11 cellular contexts compared by ENCODE assay signal in genomic region chr9:2260401-2261306, GRCh38.
DNase-seq lines count a peak whose midpoint lies in the region; ATAC-seq and TF ChIP-seq lines count a peak whose summit lies in the region.
"Had no signal": no experiment of that assay in that cellular context is flagged by ENCODE, and none has a peak within 500 bp of the region (broad histone marks: within the 10 kb centered on the region; RNA-seq: fewer than 3 reads in every experiment).

No MANE protein-coding gene starts in this region.

- no peaks in the 10 kb centered on the region for H3K9me3 Mint-ChIP-seq in activated T-cell treated with anti-CD3 and anti-CD28 coated beads, Interleukin-2, amount 50 U/mL, for 4 hours
- no peaks in the 10 kb centered on the region for H3K9me3 Mint-ChIP-seq in activated T-cell treated with anti-CD3 and anti-CD28 coated beads, Interleukin-2, amount 50 U/mL, for 24 hours
- H3K9me3 Mint-ChIP-seq in stimulated activated naive CD8-positive, alpha-beta T cell treated with anti-CD3 and anti-CD28 coated beads, Interleukin-15, amount 100 ng/mL, for 72 hours: no peaks in the 10 kb centered on the region

- H3K4me2 ChIP-seq in fibroblast of lung (ENCODE audit: extremely low read depth, insufficient read depth, low read length): no peak overlapping the region

- no peaks in the 10 kb centered on the region for H3K4me1 ChIP-seq in fibroblast of lung (ENCODE audit: control insufficient read depth, extremely low read depth, insufficient read depth, low read length)

- H3K9ac ChIP-seq in fibroblast of lung (ENCODE audit: insufficient read depth, low read length): no peak overlapping the region

- H3K27ac Mint-ChIP-seq in activated T-cell treated with anti-CD3 and anti-CD28 coated beads, Interleukin-2, amount 50 U/mL, for 24 hours: no peak overlapping the region
- H3K27ac Mint-ChIP-seq in stimulated activated naive CD8-positive, alpha-beta T cell treated with anti-CD3 and anti-CD28 coated beads, Interleukin-15, amount 100 ng/mL, for 72 hours: peak overlapping the region in 1 of 2 donors; percentile 48

- peaks cover 7% of the 10 kb centered on the region for H3K27me3 Mint-ChIP-seq in activated T-cell treated with anti-CD3 and anti-CD28 coated beads, Interleukin-2, amount 50 U/mL, for 4 hours (ENCODE audit: low read depth)
- peaks cover 2% of the 10 kb centered on the region for H3K27me3 Mint-ChIP-seq in activated T-cell treated with anti-CD3 and anti-CD28 coated beads, Interleukin-2, amount 50 U/mL, for 24 hours
- H3K27me3 Mint-ChIP-seq in stimulated activated naive CD8-positive, alpha-beta T cell treated with anti-CD3 and anti-CD28 coated beads, Interleukin-15, amount 100 ng/mL, for 72 hours: no peaks in the 10 kb centered on the region

- H3K36me3 ChIP-seq in fibroblast of lung (ENCODE audit: control insufficient read depth, insufficient read depth, low read length): no peaks in the 10 kb centered on the region

- no peak overlapping the region for H3K27ac ChIP-seq in fibroblast of lung (ENCODE audit: insufficient read depth, low read length)
- H3K27ac ChIP-seq: epithelial cell of prostate had no signal

- no peaks in the 10 kb centered on the region for H4K20me1 ChIP-seq in fibroblast of lung (ENCODE audit: control insufficient read depth, extremely low read depth, insufficient read depth, low read length)

- no peaks in the 10 kb centered on the region for H3K9me3 ChIP-seq in fibroblast of lung (ENCODE audit: control insufficient read depth, insufficient read depth, low read depth, low read length)

- peak; percentile 50 to 65 for ATAC-seq in activated T-cell treated with anti-CD3 and anti-CD28 coated beads, Interleukin-2, amount 50 U/mL, for 4 hours
- peak; percentile 56 for ATAC-seq in stimulated activated naive CD8-positive, alpha-beta T cell treated with anti-CD3 and anti-CD28 coated beads, Interleukin-15, amount 100 ng/mL, for 72 hours
- no peak for ATAC-seq in GM21619 (IDR thresholded peaks at IDR 0.05; ENCODE audit: unreplicated experiment)

- no peaks in the 10 kb centered on the region for H3K27me3 ChIP-seq in fibroblast of lung (ENCODE audit: control insufficient read depth, insufficient read depth, low read length)

- no peak overlapping the region for H3K4me3 ChIP-seq in fibroblast of lung (replicated peaks in 1 of 4; ENCODE audit: control extremely low read depth in 1 of 4, insufficient read depth in 1 of 4, low read depth in 3 of 4, low read length in 4 of 4)

- DNase-seq in activated T-cell treated with anti-CD3 and anti-CD28 coated beads, Interleukin-2, amount 50 U/mL, for 4 hours: no peak
- DNase-seq in activated T-cell treated with anti-CD3 and anti-CD28 coated beads, Interleukin-2, amount 50 U/mL, for 24 hours: no peak
- DNase-seq in NCI-H2196 treated with DMSO at 0.1 percent for 48 hours (lab: John Stamatoyannopoulos, UW; ENCODE audit: unreplicated experiment) (peak; percentile 50), fibroblast of lung (ENCODE audit: low read depth in 2 of 2) (peak; percentile 47 to 67), NCI-H526 treated with DMSO at 0.1 percent for 48 hours (lab: John Stamatoyannopoulos, UW) (no peak)
- DNase-seq in stimulated activated naive CD8-positive, alpha-beta T cell treated with anti-CD3 and anti-CD28 coated beads, Interleukin-15, amount 100 ng/mL, for 72 hours: no peak
- no peak for DNase-seq in activated effector memory CD4-positive, alpha-beta T cell treated with Interleukin-2 at 50 U/mL for 16 hours
- DNase-seq: midbrain; stimulated activated CD4-positive, alpha-beta T cell treated with anti-CD3 and anti-CD28 coated beads, Interleukin-4, amount 100 ng/mL, for 24 hours had no signal

- H3K36me3 Mint-ChIP-seq in activated T-cell treated with anti-CD3 and anti-CD28 coated beads, Interleukin-2, amount 50 U/mL, for 4 hours (ENCODE audit: insufficient read depth): no peaks in the 10 kb centered on the region
- no peaks in the 10 kb centered on the region for H3K36me3 Mint-ChIP-seq in activated T-cell treated with anti-CD3 and anti-CD28 coated beads, Interleukin-2, amount 50 U/mL, for 24 hours (ENCODE audit: low read depth)

- no peaks in the 10 kb centered on the region for H3K79me2 ChIP-seq in fibroblast of lung (ENCODE audit: control insufficient read depth, insufficient read depth, low read length)

- H3K4me3 Mint-ChIP-seq in activated T-cell treated with anti-CD3 and anti-CD28 coated beads, Interleukin-2, amount 50 U/mL, for 4 hours: no peak overlapping the region
- no peak overlapping the region for H3K4me3 Mint-ChIP-seq in activated T-cell treated with anti-CD3 and anti-CD28 coated beads, Interleukin-2, amount 50 U/mL, for 24 hours
- H3K4me3 Mint-ChIP-seq in stimulated activated naive CD8-positive, alpha-beta T cell treated with anti-CD3 and anti-CD28 coated beads, Interleukin-15, amount 100 ng/mL, for 72 hours: no peak overlapping the region

- no peak for TF ChIP-seq CTCF in fibroblast of lung (conservative IDR thresholded peaks at IDR 0.05 in 1 of 2, IDR thresholded peaks at IDR 0.05 in 1 of 2; ENCODE audit: low read depth in 1 of 2, low read length in 2 of 2)

- H3K4me1 Mint-ChIP-seq in activated T-cell treated with anti-CD3 and anti-CD28 coated beads, Interleukin-2, amount 50 U/mL, for 4 hours (ENCODE audit: low read depth): peaks cover 7% of the 10 kb centered on the region
- peaks cover 5% of the 10 kb centered on the region for H3K4me1 Mint-ChIP-seq in activated T-cell treated with anti-CD3 and anti-CD28 coated beads, Interleukin-2, amount 50 U/mL, for 24 hours (ENCODE audit: low read depth)
- H3K4me1 Mint-ChIP-seq in stimulated activated naive CD8-positive, alpha-beta T cell treated with anti-CD3 and anti-CD28 coated beads, Interleukin-15, amount 100 ng/mL, for 72 hours: peaks cover 5% of the 10 kb centered on the region

- no peak overlapping the region for H2AFZ ChIP-seq in fibroblast of lung (ENCODE audit: low read length)

Comparison
In these comparisons a context has a peak if more than half of its experiments do, and no peak if none do; other contexts are left out.
1. DNase-seq: peak in NCI-H2196 treated with DMSO at 0.1 percent for 48 hours (single experiment) and fibroblast of lung (2 of 2); none in activated T-cell treated with anti-CD3 and anti-CD28 coated beads, Interleukin-2, amount 50 U/mL, for 4 hours (single experiment), activated T-cell treated with anti-CD3 and anti-CD28 coated beads, Interleukin-2, amount 50 U/mL, for 24 hours (single experiment), stimulated activated naive CD8-positive, alpha-beta T cell treated with anti-CD3 and anti-CD28 coated beads, Interleukin-15, amount 100 ng/mL, for 72 hours (0 of 2), activated effector memory CD4-positive, alpha-beta T cell treated with Interleukin-2 at 50 U/mL for 16 hours (single experiment) and NCI-H526 treated with DMSO at 0.1 percent for 48 hours (single experiment).